10 cellular contexts compared by ENCODE assay signal in genomic region chr20:44247131-44247571, GRCh38. TPM values are rescaled to one million over a fixed set of nuclear protein-coding genes. Genes with fewer than 3 reads are reported as not detected.
DNase-seq lines count a peak whose midpoint lies in the region; ATAC-seq and TF ChIP-seq lines count a peak whose summit lies in the region.
"Had no signal": no experiment of that assay in that cellular context is flagged by ENCODE, and none has a peak within 500 bp of the region (broad histone marks: within the 10 kb centered on the region; RNA-seq: fewer than 3 reads in every experiment).

TSS of gene GDAP1L1 (plus strand) at chr20:44247308. CDS start at chr20:44247335, 27 bp downstream.

- H3K9me3 ChIP-seq in CD4-positive, alpha-beta T cell (ENCODE audit: control insufficient read depth, low read length): no peaks in the 10 kb centered on the region

- POLR2A ChIA-PET in CD4-positive, alpha-beta T cell (lab: Charles Lee): interaction anchor here (1.0 kb wide), 1 partner anchor 28 kb away, joined by 6 read pairs; no protein-coding TSS in a partner anchor
- POLR2A ChIA-PET in naive thymus-derived CD8-positive, alpha-beta T cell (lab: Charles Lee): no interaction called here

- H3K36me3 Mint-ChIP-seq in CD4-positive, alpha-beta T cell (ENCODE audit: low read depth): no peaks in the 10 kb centered on the region
- peaks cover 0 to 11% (median 0%) of the 10 kb centered on the region in 3 donors for H3K36me3 Mint-ChIP-seq in naive thymus-derived CD8-positive, alpha-beta T cell
- no peaks in the 10 kb centered on the region for H3K36me3 Mint-ChIP-seq in T-helper 2 cell treated with Interferon-gamma antibody and Interleukin-4, amounts not matched to agents 5 μg/mL and 100 μg/mL, for 36 hours (ENCODE audit: low read depth)

- peak within 1 kb of the TSS; percentile 33 to 78 (median 62) for H3K4me3 ChIP-seq in dorsolateral prefrontal cortex

- CTCF ChIA-PET in CD4-positive, alpha-beta T cell (lab: Charles Lee): no interaction called here

- no peak for ATAC-seq in CD4-positive, alpha-beta T cell (ENCODE audit: poor library complexity)
- peak in 1 of 2 donors; percentile 30 for ATAC-seq in naive thymus-derived CD8-positive, alpha-beta T cell
- ATAC-seq in HG02623 (IDR thresholded peaks at IDR 0.05; ENCODE audit: unreplicated experiment) (no peak), GM21390 (IDR thresholded peaks at IDR 0.05; ENCODE audit: unreplicated experiment) (no peak)

- peaks cover 38% of the 10 kb centered on the region for H3K27me3 Mint-ChIP-seq in CD4-positive, alpha-beta T cell
- H3K27me3 Mint-ChIP-seq in naive thymus-derived CD8-positive, alpha-beta T cell: peaks cover 4 to 23% (median 13%) of the 10 kb centered on the region in 5 donors
- peaks cover 29% of the 10 kb centered on the region for H3K27me3 Mint-ChIP-seq in T-helper 2 cell treated with Interferon-gamma antibody and Interleukin-4, amounts not matched to agents 5 μg/mL and 100 μg/mL, for 36 hours (ENCODE audit: low read depth)

- TF ChIP-seq CTCF in CD4-positive, alpha-beta T cell (IDR thresholded peaks at IDR 0.05): no peak
- TF ChIP-seq CTCF in dorsolateral prefrontal cortex (IDR thresholded peaks at IDR 0.05 in 54 of 56, conservative IDR thresholded peaks at IDR 0.05 in 2 of 56; ENCODE audit: low read depth in 1 of 56, partially characterized antibody in 56 of 56): no peak

- H3K27ac Mint-ChIP-seq in CD4-positive, alpha-beta T cell: no peak within 1 kb of the TSS
- peak within 1 kb of the TSS in 3 of 10 donors; percentile 19 to 53 (median 43) for H3K27ac Mint-ChIP-seq in naive thymus-derived CD8-positive, alpha-beta T cell
- no peak within 1 kb of the TSS for H3K27ac Mint-ChIP-seq in T-helper 2 cell treated with Interferon-gamma antibody and Interleukin-4, amounts not matched to agents 5 μg/mL and 100 μg/mL, for 36 hours

- peak within 1 kb of the TSS; percentile 42 for H3K4me3 Mint-ChIP-seq in CD4-positive, alpha-beta T cell
- H3K4me3 Mint-ChIP-seq in naive thymus-derived CD8-positive, alpha-beta T cell: peak within 1 kb of the TSS; percentile 47 to 81 (median 64)
- no peak within 1 kb of the TSS for H3K4me3 Mint-ChIP-seq in T-helper 2 cell treated with Interferon-gamma antibody and Interleukin-4, amounts not matched to agents 5 μg/mL and 100 μg/mL, for 36 hours

- no peak for DNase-seq in CD4-positive, alpha-beta T cell
- DNase-seq in NCI-H146 (lab: John Stamatoyannopoulos, UW) (peak; percentile 74), dorsolateral prefrontal cortex (peak; percentile 40 to 78 (median 72)), LoVo (ENCODE audit: low spot score) (no peak)
- no peak for DNase-seq in naive thymus-derived CD8-positive, alpha-beta T cell
- DNase-seq in T-helper 2 cell treated with Interferon-gamma antibody and Interleukin-4, amounts not matched to agents 5 μg/mL and 100 μg/mL, for 36 hours (ENCODE audit: low spot score): no peak

- no peaks in the 10 kb centered on the region for H3K9me3 Mint-ChIP-seq in CD4-positive, alpha-beta T cell
- H3K9me3 Mint-ChIP-seq in naive thymus-derived CD8-positive, alpha-beta T cell: peaks cover 0 to 3% (median 0%) of the 10 kb centered on the region in 9 donors
- H3K9me3 Mint-ChIP-seq in T-helper 2 cell treated with Interferon-gamma antibody and Interleukin-4, amounts not matched to agents 5 μg/mL and 100 μg/mL, for 36 hours: no peaks in the 10 kb centered on the region

- no peak within 1 kb of the TSS for H3K27ac ChIP-seq in CD4-positive, alpha-beta T cell (ENCODE audit: low read depth, low read length)
- H3K27ac ChIP-seq in dorsolateral prefrontal cortex: peak within 1 kb of the TSS in 49 of 59 donors; percentile 7 to 89 (median 69)

- peaks cover 10% of the 10 kb centered on the region for H3K4me1 Mint-ChIP-seq in CD4-positive, alpha-beta T cell (ENCODE audit: low read depth)
- peaks cover 4 to 17% (median 11%) of the 10 kb centered on the region in 4 donors for H3K4me1 Mint-ChIP-seq in naive thymus-derived CD8-positive, alpha-beta T cell
- no peaks in the 10 kb centered on the region for H3K4me1 Mint-ChIP-seq in T-helper 2 cell treated with Interferon-gamma antibody and Interleukin-4, amounts not matched to agents 5 μg/mL and 100 μg/mL, for 36 hours (ENCODE audit: low read depth)

- intact Hi-C loops in CD4-positive, alpha-beta T cell (cut with DNase I, micrococcal nuclease): no loop called here
- intact Hi-C loops in dorsolateral prefrontal cortex (cut with DNase I): no loop called here

- H3K27me3 ChIP-seq in CD4-positive, alpha-beta T cell (ENCODE audit: control insufficient read depth, insufficient read depth, low read length): peaks cover 15% of the 10 kb centered on the region
- peaks cover 0 to 5% (median 0%) of the 10 kb centered on the region in 45 donors for H3K27me3 ChIP-seq in dorsolateral prefrontal cortex

RNA-seq across cellular contexts. Expression of gene GDAP1L1, which starts in this region (rescaled TPM):
- not detected for total RNA-seq in CD4-positive, alpha-beta T cell
- total RNA-seq in dorsolateral prefrontal cortex: 10 to 100 TPM; 14.4 to 65.5 (median 45.4) TPM
- not detected for total RNA-seq in naive thymus-derived CD8-positive, alpha-beta T cell
- not detected for polyA plus RNA-seq in naive thymus-derived CD8-positive, alpha-beta T cell
- total RNA-seq: kidney epithelial cell; T-helper 1 cell treated with Interleukin-12 subunit alpha and Interleukin-12 subunit beta and Interleukin-4 antibody, amounts not matched to agents 30 ng/mL and 1 ng/mL, for 36 hours had no signal

Comparison
In these comparisons a context has a peak if more than half of its experiments do, and no peak if none do; other contexts are left out.
1. RNA of gene GDAP1L1 (total RNA-seq): 14.4 to 65.5 TPM in dorsolateral prefrontal cortex; not detected in CD4-positive, alpha-beta T cell and not detected in naive thymus-derived CD8-positive, alpha-beta T cell; every median in the first group is over 10 times any median in the second.
2. DNase-seq: peak in NCI-H146 (single experiment) and dorsolateral prefrontal cortex (10 of 10); none in CD4-positive, alpha-beta T cell (0 of 10), naive thymus-derived CD8-positive, alpha-beta T cell (0 of 10), LoVo (single experiment) and T-helper 2 cell treated with Interferon-gamma antibody and Interleukin-4, amounts not matched to agents 5 μg/mL and 100 μg/mL, for 36 hours (single experiment).